In the genomic region with DNA sequence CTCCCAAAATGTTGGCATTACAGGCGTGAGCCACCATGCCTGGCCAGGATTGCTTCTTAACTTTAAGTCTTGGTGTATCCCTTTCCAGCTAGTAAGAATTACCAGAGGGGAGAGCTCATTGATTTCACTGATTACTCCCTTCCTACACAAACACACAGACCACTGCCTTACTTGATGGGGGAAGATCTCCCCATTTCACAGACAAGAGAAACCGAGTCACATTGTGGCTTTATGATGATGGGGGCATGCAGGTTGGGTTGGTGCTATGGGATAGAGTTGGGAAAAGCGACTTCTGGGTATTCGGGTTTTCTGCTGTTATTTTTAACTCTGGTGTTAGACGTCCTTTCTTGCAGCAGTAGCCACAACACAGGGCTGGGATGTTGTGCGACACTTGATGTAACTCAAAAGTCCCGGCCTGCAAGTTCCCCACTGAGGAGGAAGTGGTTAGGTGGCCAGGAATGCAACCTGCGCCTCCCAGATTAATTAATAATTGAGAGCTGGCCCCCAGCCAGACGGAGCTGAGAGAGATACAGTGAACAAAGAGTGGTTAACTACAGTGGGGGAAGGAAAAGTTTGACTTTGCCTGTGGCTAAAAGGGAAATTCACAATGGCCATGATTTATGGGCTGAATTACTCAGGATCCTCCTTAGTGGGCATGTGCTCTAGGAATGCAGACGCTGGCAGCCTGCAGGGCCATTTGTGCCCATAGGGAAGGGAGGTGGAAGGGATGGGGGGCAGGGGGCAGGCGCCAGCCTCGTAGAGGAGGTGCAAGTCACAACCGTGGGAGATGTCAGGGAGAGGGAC, we compare ENCODE assay signal across 8 cellular contexts.
DNase-seq lines count a peak whose midpoint lies in the region; ATAC-seq, FAIRE-seq and TF ChIP-seq lines count a peak whose summit lies in the region.

No MANE protein-coding gene starts in this region.

- no peak overlapping the region; the same call in 1 of the 3 replicates for H3K4me3 ChIP-seq in A549
- no peak overlapping the region for H3K4me3 ChIP-seq in LNCaP clone FGC (ENCODE audit: low read depth, low read length)
- no peak overlapping the region for H3K4me3 ChIP-seq in K562
- no peak overlapping the region for H3K4me3 ChIP-seq in testis

- H3K36me3 ChIP-seq in K562 (ENCODE audit: control insufficient read depth, insufficient read depth, low read length) (no peaks in the 10 kb centered on the region), testis (ENCODE audit: low read depth, missing control alignments) (no peaks in the 10 kb centered on the region)

- TF ChIP-seq RAD21 in A549 (conservative IDR thresholded peaks at IDR 0.05 in 1 of 2, IDR thresholded peaks at IDR 0.05 in 1 of 2): peak in 1 of 2 experiments; percentile 67; a peak in 4 of 5 replicates
- TF ChIP-seq RAD21 in K562 (CRISPR knock-in tag; conservative IDR thresholded peaks at IDR 0.05 in 1 of 2, IDR thresholded peaks at IDR 0.05 in 1 of 2): no peak

- DNase-seq in A549 (ENCODE audit: low read depth in 1 of 2, low spot score in 1 of 2) (peak; percentile 95 to 97), GM20000 (ENCODE audit: low spot score) (peak; percentile 58), LNCaP clone FGC (ENCODE audit: low read depth) (peak; percentile 54), K562 (ENCODE audit: extremely low read depth in 1 of 4, low spot score in 3 of 4) (peak in 2 of 4 experiments; percentile 41 to 43), nephron progenitor cell (no peak), testis (no peak)
- no peak for DNase-seq in activated naive CD4-positive, alpha-beta T cell treated with anti-CD3 and anti-CD28 coated beads, Interleukin-2, amount 50 U/mL, for 16 hours

- peak overlapping the region; percentile 93 to 94 for H3K27ac ChIP-seq in A549
- no peak overlapping the region for H3K27ac ChIP-seq in K562 (ENCODE audit: extremely low read depth, low read depth, low read length)
- no peak overlapping the region for H3K27ac ChIP-seq in testis

- H3K27ac Mint-ChIP-seq in nephron progenitor cell: peak overlapping the region; percentile 77

- H4K20me1 ChIP-seq in K562 (replicated peaks; ENCODE audit: control insufficient read depth, insufficient read depth, low read length): peaks cover 18% of the 10 kb centered on the region

- TF ChIP-seq POLR2A in A549 (IDR thresholded peaks at IDR 0.05; ENCODE audit: low read length) (no peak), K562 (conservative IDR thresholded peaks at IDR 0.05) (no peak), testis (IDR thresholded peaks at IDR 0.05) (no peak)

- in situ Hi-C loops in K562 (cut with MboI): no loop called here

- H3K4me1 Mint-ChIP-seq in nephron progenitor cell: peaks cover 75% of the 10 kb centered on the region

- no peak overlapping the region for H3K4me3 Mint-ChIP-seq in nephron progenitor cell

- CTCF ChIA-PET in A549 (lab: Yijun Ruan, JAX) (interaction anchor here (0.7 to 42.9 kb wide), 8 partner anchors 5 to 86 kb away, joined by 3 to 779 read pairs (median 90); a partner anchor contains a TSS), K562 (lab: Yijun Ruan, JAX; ENCODE audit: low intra/inter-chr PET ratio) (no interaction called here)

- H3K9me3 Mint-ChIP-seq in nephron progenitor cell: no peaks in the 10 kb centered on the region

- FAIRE-seq in A549 (lab: Jason Lieb, UNC): peak; percentile 99
- no peak for FAIRE-seq in K562 (lab: Jason Lieb, UNC)

- intact Hi-C loops in K562 (cut with micrococcal nuclease) (no loop called here), testis (cut with DNase I; ENCODE audit: low total_unique reads) (no loop called here)

- TF ChIP-seq CTCF in A549 (IDR thresholded peaks at IDR 0.05): no peak
- no peak for TF ChIP-seq CTCF in GM20000 (IDR thresholded peaks at IDR 0.05; ENCODE audit: extremely low read depth, missing control alignments)
- no peak for TF ChIP-seq CTCF in LNCaP clone FGC (IDR thresholded peaks at IDR 0.05; ENCODE audit: control insufficient read depth, extremely low read depth, insufficient read depth)
- no peak for TF ChIP-seq CTCF in K562 (IDR thresholded peaks at IDR 0.05 in 2 of 3, conservative IDR thresholded peaks at IDR 0.05 in 1 of 3; ENCODE audit: insufficient read depth in 2 of 3, low read depth in 1 of 3, low read length in 3 of 3)
- no peak for TF ChIP-seq CTCF in nephron progenitor cell (IDR thresholded peaks at IDR 0.05)
- TF ChIP-seq CTCF in testis (IDR thresholded peaks at IDR 0.05): no peak

- H3K4me1 ChIP-seq in A549: peaks cover 97% of the 10 kb centered on the region
- H3K4me1 ChIP-seq in K562 (replicated peaks in 1 of 2; ENCODE audit: control insufficient read depth in 2 of 2, insufficient read depth in 2 of 2, low read length in 2 of 2): peaks cover 17 to 18% of the 10 kb centered on the region in 2 experiments
- H3K4me1 ChIP-seq in testis: peaks cover 32% of the 10 kb centered on the region

- WGBS in A549 (ENCODE audit: missing lambda C conversion rate): 6% methylated on average over 13 of the region's 13 CpGs
- 31% methylated on average over 12 of the region's 13 CpGs for WGBS in K562 (ENCODE audit: insufficient coverage, low coverage, missing lambda C conversion rate)
- 62 to 63% methylated on average over 12 to 13 of the region's 13 CpGs for WGBS in testis, 2 donors

- peaks cover 2% of the 10 kb centered on the region; the same call in 1 of the 3 replicates for H3K79me2 ChIP-seq in K562 (ENCODE audit: control insufficient read depth, insufficient read depth, low read length)

- peak overlapping the region in 1 of 2 experiments; percentile 71; a peak in 2 of 4 replicates for H3K9ac ChIP-seq in K562 (ENCODE audit: insufficient read depth in 1 of 2, low read depth in 2 of 2, low read length in 2 of 2)

- H3K27me3 ChIP-seq in K562 (ENCODE audit: control insufficient read depth in 2 of 2, insufficient read depth in 2 of 2, low read length in 2 of 2) (no peaks in the 10 kb centered on the region), testis (no peaks in the 10 kb centered on the region)

- TF ChIP-seq EP300 in A549 (IDR thresholded peaks at IDR 0.05): peak; percentile 95 to 98
- no peak for TF ChIP-seq EP300 in K562 (IDR thresholded peaks at IDR 0.05; ENCODE audit: low read length)

- H3K9me1 ChIP-seq in K562 (ENCODE audit: control insufficient read depth, insufficient read depth, low read length): no peaks in the 10 kb centered on the region

- no TSS peak for BruUV-seq in K562 (replicated peaks; lab: Mats Ljungman, UMichigan)

- no peak overlapping the region for H2AFZ ChIP-seq in K562 (ENCODE audit: low read depth, low read length)

- H3K36me3 Mint-ChIP-seq in nephron progenitor cell (ENCODE audit: low read depth): peaks cover 4% of the 10 kb centered on the region

- H3K9me3 ChIP-seq in A549 (no peaks in the 10 kb centered on the region), K562 (replicated peaks; ENCODE audit: control insufficient read depth, insufficient read depth, low read depth, low read length) (no peaks in the 10 kb centered on the region), testis (no peaks in the 10 kb centered on the region)

- peaks cover 3% of the 10 kb centered on the region for H3K27me3 Mint-ChIP-seq in nephron progenitor cell (ENCODE audit: low read depth, poor library complexity)

- POLR2A ChIA-PET in A549 (lab: Yijun Ruan, JAX) (interaction anchor here (0.6 to 1.5 kb wide), 5 partner anchors 14 to 64 kb away, joined by 3 to 8 read pairs (median 3); a partner anchor contains a TSS), K562 (lab: Yijun Ruan, JAX) (interaction anchor here (0.6 kb wide), 1 partner anchor 29 kb away, joined by 3 read pairs; no protein-coding TSS in a partner anchor)

- ATAC-seq in A549: peak; percentile 71 to 75
- peak; percentile 57 for ATAC-seq in K562
- no peak for ATAC-seq in GM19035 (IDR thresholded peaks at IDR 0.05; ENCODE audit: unreplicated experiment)

- H3K4me2 ChIP-seq in A549 (peak overlapping the region; percentile 83), K562 (ENCODE audit: insufficient read depth, low read length) (no peak overlapping the region)

TF ChIP-seq in A549, 52 proteins besides CTCF, POLR2A, EP300 and RAD21 (continues in another document):
- TF ChIP-seq MAZ (IDR thresholded peaks at IDR 0.05; ENCODE audit: borderline replicate concordance, low read depth, low read length) (no peak), TFCP2L1 (CRISPR knock-in tag; IDR thresholded peaks at IDR 0.05) (no peak), MAFK (IDR thresholded peaks at IDR 0.05; ENCODE audit: partially characterized antibody) (peak; percentile 33), KDM5A (IDR thresholded peaks at IDR 0.05) (no peak), CHD2 (IDR thresholded peaks at IDR 0.05; ENCODE audit: low read length, partially characterized antibody) (no peak), KDM1A (IDR thresholded peaks at IDR 0.05; ENCODE audit: low read depth) (peak; percentile 66; the same call in 1 of the 2 replicates)
- TF ChIP-seq, protein P1, sequence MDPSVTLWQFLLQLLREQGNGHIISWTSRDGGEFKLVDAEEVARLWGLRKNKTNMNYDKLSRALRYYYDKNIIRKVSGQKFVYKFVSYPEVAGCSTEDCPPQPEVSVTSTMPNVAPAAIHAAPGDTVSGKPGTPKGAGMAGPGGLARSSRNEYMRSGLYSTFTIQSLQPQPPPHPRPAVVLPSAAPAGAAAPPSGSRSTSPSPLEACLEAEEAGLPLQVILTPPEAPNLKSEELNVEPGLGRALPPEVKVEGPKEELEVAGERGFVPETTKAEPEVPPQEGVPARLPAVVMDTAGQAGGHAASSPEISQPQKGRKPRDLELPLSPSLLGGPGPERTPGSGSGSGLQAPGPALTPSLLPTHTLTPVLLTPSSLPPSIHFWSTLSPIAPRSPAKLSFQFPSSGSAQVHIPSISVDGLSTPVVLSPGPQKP (IDR thresholded peaks at IDR 0.05; ENCODE audit: low read depth, low read length): no peak

TF ChIP-seq in K562, 482 proteins besides CTCF, POLR2A, EP300 and RAD21 (continues in another document):
- TF ChIP-seq RHOXF2B (CRISPR knock-in tag; conservative IDR thresholded peaks at IDR 0.05) (no peak), HNRNPK (IDR thresholded peaks at IDR 0.05; ENCODE audit: low read depth, low read length, poor library complexity, severe bottlenecking) (no peak), ZNF644 (tag; IDR thresholded peaks at IDR 0.05; ENCODE audit: low read depth) (no peak), STAG1 (CRISPR knock-in tag; IDR thresholded peaks at IDR 0.05; ENCODE audit: borderline replicate concordance) (no peak), SNIP1 (IDR thresholded peaks at IDR 0.05; ENCODE audit: low read depth) (no peak), EWSR1 (IDR thresholded peaks at IDR 0.05; ENCODE audit: borderline replicate concordance, low read depth, partially characterized antibody) (no peak)
- TF ChIP-seq, protein P2, sequence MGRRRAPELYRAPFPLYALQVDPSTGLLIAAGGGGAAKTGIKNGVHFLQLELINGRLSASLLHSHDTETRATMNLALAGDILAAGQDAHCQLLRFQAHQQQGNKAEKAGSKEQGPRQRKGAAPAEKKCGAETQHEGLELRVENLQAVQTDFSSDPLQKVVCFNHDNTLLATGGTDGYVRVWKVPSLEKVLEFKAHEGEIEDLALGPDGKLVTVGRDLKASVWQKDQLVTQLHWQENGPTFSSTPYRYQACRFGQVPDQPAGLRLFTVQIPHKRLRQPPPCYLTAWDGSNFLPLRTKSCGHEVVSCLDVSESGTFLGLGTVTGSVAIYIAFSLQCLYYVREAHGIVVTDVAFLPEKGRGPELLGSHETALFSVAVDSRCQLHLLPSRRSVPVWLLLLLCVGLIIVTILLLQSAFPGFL (CRISPR knock-in tag; IDR thresholded peaks at IDR 0.05): no peak

Comparison
In these comparisons a context has a peak if more than half of its experiments do, and no peak if none do; other contexts are left out.
1. DNase-seq: peak in A549 (2 of 2), GM20000 (single experiment) and LNCaP clone FGC (single experiment); none in nephron progenitor cell (single experiment), testis (single experiment) and activated naive CD4-positive, alpha-beta T cell treated with anti-CD3 and anti-CD28 coated beads, Interleukin-2, amount 50 U/mL, for 16 hours (single experiment).
2. H3K27ac ChIP-seq: peak in A549 (2 of 2); none in K562 (single experiment) and testis (0 of 2).